In the genomic region with DNA sequence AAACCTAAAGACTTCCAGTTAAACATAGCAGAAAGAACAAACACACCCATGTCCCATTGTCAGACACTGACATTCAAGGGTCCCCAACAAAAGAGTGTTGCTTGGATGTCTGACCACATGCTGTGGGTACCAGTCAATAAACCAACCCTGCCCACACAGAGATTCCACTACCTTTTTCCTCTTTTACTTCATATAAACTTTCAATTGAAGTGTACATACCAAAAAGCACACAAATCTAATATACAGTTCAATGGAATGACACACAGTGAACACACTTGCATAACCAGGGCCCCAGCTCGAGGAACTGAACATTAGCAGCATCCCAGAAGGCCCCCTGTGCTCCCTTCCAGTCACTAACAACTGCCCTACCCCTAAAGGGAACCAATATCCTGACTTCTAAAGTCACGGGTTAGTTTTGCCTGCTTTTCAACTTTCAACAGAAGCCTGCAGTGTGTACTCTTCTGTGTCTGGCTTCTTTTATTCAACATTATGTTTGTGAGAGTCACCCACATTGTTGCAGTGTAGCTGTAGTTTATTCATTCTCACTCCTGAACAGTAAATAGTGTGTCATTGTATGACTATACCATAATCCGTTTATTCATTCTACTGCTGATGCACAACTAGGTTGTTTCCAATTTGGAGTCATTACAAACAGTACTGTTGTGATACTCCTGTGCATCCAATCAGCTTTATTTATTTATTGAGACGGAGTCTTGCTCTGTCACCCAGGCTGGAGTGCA, we compare ENCODE assay signal across 1 cellular context.
TF ChIP-seq lines count a peak whose summit lies in the region.

No MANE protein-coding gene starts in this region.

TF ChIP-seq in IMR-90, 13 proteins besides CTCF, POLR2A, EP300 and RAD21:
- TF ChIP-seq CEBPB (IDR thresholded peaks at IDR 0.05; ENCODE audit: low read depth, low read length) (0 out of 2 replicates have a peak, but pooled peaks have one; percentile 20), FOS (IDR thresholded peaks at IDR 0.05; ENCODE audit: low read depth, low read length) (peak; percentile 32; the same call in 1 of the 2 replicates)
- TF ChIP-seq, protein P1, sequence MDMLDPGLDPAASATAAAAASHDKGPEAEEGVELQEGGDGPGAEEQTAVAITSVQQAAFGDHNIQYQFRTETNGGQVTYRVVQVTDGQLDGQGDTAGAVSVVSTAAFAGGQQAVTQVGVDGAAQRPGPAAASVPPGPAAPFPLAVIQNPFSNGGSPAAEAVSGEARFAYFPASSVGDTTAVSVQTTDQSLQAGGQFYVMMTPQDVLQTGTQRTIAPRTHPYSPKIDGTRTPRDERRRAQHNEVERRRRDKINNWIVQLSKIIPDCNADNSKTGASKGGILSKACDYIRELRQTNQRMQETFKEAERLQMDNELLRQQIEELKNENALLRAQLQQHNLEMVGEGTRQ (IDR thresholded peaks at IDR 0.05; ENCODE audit: low read depth, low read length) = no peak
TF ChIP-seq in IMR-90: peak in this region for 2.
